In genomic region chr13:113854238-113855011, GRCh38 we compare ENCODE assay signal across 8 cellular contexts. TPM values are rescaled to one million over a fixed set of nuclear protein-coding genes. Genes with fewer than 3 reads are reported as not detected.
DNase-seq lines count a peak whose midpoint lies in the region; ATAC-seq and TF ChIP-seq lines count a peak whose summit lies in the region.

No MANE protein-coding gene starts in this region.

- in situ Hi-C loops in astrocyte of the cerebellum (cut with HindIII; ENCODE audit: low sequenced_read_pairs), result no loop called here
- in situ Hi-C loops in transverse colon (cut with MboI; ENCODE audit: low pct_ligation_motif_present in 1 of 4, low pct_unique_long_range_greater_than_20kb in 1 of 4, low sequenced_read_pairs in 3 of 4), result no loop called here
- in situ Hi-C loops in brain microvascular endothelial cell (cut with HindIII; ENCODE audit: low pct_ligation_motif_present, low sequenced_read_pairs), result no loop called here

- no peak for TF ChIP-seq EP300 in transverse colon (IDR thresholded peaks at IDR 0.05; ENCODE audit: low read depth)

- intact Hi-C loops in lower lobe of right lung (cut with DNase I) (no loop called here), transverse colon (cut with DNase I; ENCODE audit: low total_unique reads) (no loop called here)

- H3K36me3 ChIP-seq in lower lobe of right lung (no peaks in the 10 kb centered on the region), transverse colon (no peaks in the 10 kb centered on the region), brain microvascular endothelial cell (replicated peaks) (no peaks in the 10 kb centered on the region)

- H3K4me1 ChIP-seq in lower lobe of right lung (peaks cover 61% of the 10 kb centered on the region), transverse colon (peaks cover 41 to 77% (median 65%) of the 10 kb centered on the region in 4 donors)

- TF ChIP-seq POLR2A in transverse colon (IDR thresholded peaks at IDR 0.05), result no peak

- peak; percentile 16 to 38 for ATAC-seq in lower lobe of right lung
- ATAC-seq in HG03457 (IDR thresholded peaks at IDR 0.05; ENCODE audit: unreplicated experiment), result no peak
- ATAC-seq in HG02610 (IDR thresholded peaks at IDR 0.05; ENCODE audit: unreplicated experiment), result no peak

- 54% methylated on average over 31 of the region's 31 CpGs; no CpG with 5 or more reads in 1 of the 2 donors for WGBS in transverse colon (ENCODE audit: low coverage in 1 of 2), 2 donors

- no peaks in the 10 kb centered on the region for H3K27me3 ChIP-seq in lower lobe of right lung (ENCODE audit: low read depth)
- no peaks in the 10 kb centered on the region for H3K27me3 ChIP-seq in transverse colon
- no peaks in the 10 kb centered on the region for H3K27me3 ChIP-seq in brain microvascular endothelial cell (replicated peaks)

- H3K4me3 ChIP-seq in astrocyte of the cerebellum (ENCODE audit: low read depth, low read length) (no peak overlapping the region), lower lobe of right lung (no peak overlapping the region), transverse colon (no peak overlapping the region), brain microvascular endothelial cell (ENCODE audit: low read depth, low read length) (no peak overlapping the region)

- H3K9me3 ChIP-seq in lower lobe of right lung, result no peaks in the 10 kb centered on the region
- no peaks in the 10 kb centered on the region for H3K9me3 ChIP-seq in transverse colon

- DNase-seq in activated CD4-positive, CD25-positive, alpha-beta regulatory T cell treated with anti-CD3 and anti-CD28 coated beads, Interleukin-2, amount 50 U/mL, for 72 hours, result peak; percentile 25
- DNase-seq in activated CD4-positive, CD25-positive, alpha-beta regulatory T cell (lab: John Stamatoyannopoulos, UW), result no peak
- peak; percentile 53 for DNase-seq in astrocyte of the cerebellum (ENCODE audit: low read depth)
- peak; percentile 51 for DNase-seq in lower lobe of right lung
- no peak for DNase-seq in transverse colon
- no peak for DNase-seq in brain microvascular endothelial cell

- TF ChIP-seq CTCF in astrocyte of the cerebellum (IDR thresholded peaks at IDR 0.05; ENCODE audit: low read depth, low read length, missing control alignments) (no peak), lower lobe of right lung (IDR thresholded peaks at IDR 0.05) (no peak), transverse colon (IDR thresholded peaks at IDR 0.05) (no peak), brain microvascular endothelial cell (IDR thresholded peaks at IDR 0.05; ENCODE audit: low read depth, low read length, missing control alignments) (no peak)

- H3K27ac ChIP-seq in lower lobe of right lung, result peak overlapping the region; percentile 65
- H3K27ac ChIP-seq in transverse colon, result peak overlapping the region; percentile 56 to 95 (median 64)
- no peak overlapping the region for H3K27ac ChIP-seq in brain microvascular endothelial cell

RNA-seq across cellular contexts. Expression of gene GAS6, which starts 9.5 kb away (rescaled TPM):
- total RNA-seq in lower lobe of right lung (111 TPM), transverse colon (100 to 1,000 TPM; 152 to 284 (median 169) TPM)

Comparison
In these comparisons a context has a peak if more than half of its experiments do, and no peak if none do; other contexts are left out.
1. DNase-seq: peak in activated CD4-positive, CD25-positive, alpha-beta regulatory T cell treated with anti-CD3 and anti-CD28 coated beads, Interleukin-2, amount 50 U/mL, for 72 hours (single experiment), astrocyte of the cerebellum (single experiment) and lower lobe of right lung (single experiment); none in activated CD4-positive, CD25-positive, alpha-beta regulatory T cell (0 of 4), transverse colon (single experiment) and brain microvascular endothelial cell (single experiment).
2. ATAC-seq: peak in lower lobe of right lung (2 of 2); none in HG03457 (single experiment) and HG02610 (single experiment).